8 cellular contexts compared by ENCODE assay signal in the genomic region with DNA sequence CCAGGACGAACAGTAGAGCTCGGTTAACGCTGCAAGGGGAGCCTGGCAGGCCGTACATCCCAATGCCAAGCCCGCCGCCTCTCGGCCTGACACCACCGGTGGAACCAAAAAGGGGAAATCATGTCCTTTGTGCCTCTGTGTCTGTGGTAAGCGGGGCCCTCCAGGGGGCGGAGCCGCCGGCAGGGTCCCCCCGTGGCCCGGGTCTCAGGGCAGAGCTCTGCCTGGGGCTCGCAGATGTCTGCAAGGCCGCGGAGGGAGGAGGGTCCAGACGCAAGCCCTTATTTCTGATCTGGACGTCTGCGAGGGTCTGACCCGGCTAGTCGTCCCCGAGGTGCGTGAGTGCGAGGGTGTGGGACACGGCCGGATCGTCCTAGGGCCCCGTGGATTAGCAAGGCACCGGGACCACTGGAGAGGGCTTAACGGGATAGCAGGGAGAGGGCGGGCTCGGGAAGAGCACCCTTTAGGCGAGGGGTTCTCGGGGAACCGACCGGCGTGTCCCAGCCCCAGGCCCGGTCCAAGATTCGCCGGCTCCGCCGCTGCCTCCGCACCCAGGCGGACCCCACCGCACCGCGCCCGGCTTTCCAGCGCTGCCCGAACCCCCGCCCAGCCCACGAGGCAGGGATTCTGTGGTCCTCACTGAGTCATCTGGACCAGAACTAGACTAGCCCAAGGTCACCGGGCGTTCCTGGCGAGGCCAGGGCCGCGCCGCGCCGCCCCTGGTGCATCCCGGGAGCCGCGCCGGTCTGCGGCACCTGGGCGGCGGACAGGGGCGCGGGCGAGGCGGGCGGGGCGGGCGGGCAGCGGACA. TPM values are rescaled to one million over a fixed set of nuclear protein-coding genes. Genes with fewer than 3 reads are reported as not detected.
DNase-seq lines count a peak whose midpoint lies in the region; ATAC-seq and TF ChIP-seq lines count a peak whose summit lies in the region.

No MANE protein-coding gene starts in this region.

- peak overlapping the region; percentile 82 for H3K4me2 ChIP-seq in SU-DHL-6 (ENCODE audit: low read depth, low read length, poor library complexity, severe bottlenecking)

- ATAC-seq in HG03159 (IDR thresholded peaks at IDR 0.05; ENCODE audit: unreplicated experiment) = peak; percentile 13
- peak; percentile 21 for ATAC-seq in left ventricle myocardium superior
- ATAC-seq in psoas muscle = peak; percentile 4 to 74 (median 38)

- no peaks in the 10 kb centered on the region for H3K27me3 ChIP-seq in SU-DHL-6 (ENCODE audit: low read length)
- H3K27me3 ChIP-seq in psoas muscle (ENCODE audit: insufficient read depth in 3 of 3, low read length in 2 of 3) = no peaks in the 10 kb centered on the region
- H3K27me3 ChIP-seq in uterus = no peaks in the 10 kb centered on the region

- H3K27ac ChIP-seq in SU-DHL-6 (ENCODE audit: low read depth, low read length) (peak overlapping the region; percentile 66), adipose tissue (ENCODE audit: low read depth, low read length) (peak overlapping the region; percentile 48), psoas muscle (peak overlapping the region; percentile 95), uterus (peak overlapping the region; percentile 82 to 95)

- intact Hi-C loops in left ventricle myocardium superior (cut with micrococcal nuclease) (no loop called here), psoas muscle (cut with DNase I) (loop anchor here (5.0 to 10.0 kb wide), 2 partner anchors 68 to 71 kb away; a partner anchor contains a TSS), uterus (cut with DNase I; ENCODE audit: low total_unique reads) (no loop called here)

- H3K36me3 ChIP-seq in SU-DHL-6 (ENCODE audit: low read length) = no peaks in the 10 kb centered on the region
- H3K36me3 ChIP-seq in psoas muscle (ENCODE audit: insufficient read depth in 1 of 2, low read depth in 1 of 2) = no peaks in the 10 kb centered on the region
- no peaks in the 10 kb centered on the region for H3K36me3 ChIP-seq in uterus

- peaks cover 11% of the 10 kb centered on the region; the same call in 1 of the 2 replicates for H4K20me1 ChIP-seq in SU-DHL-6 (ENCODE audit: low read depth, low read length)

- H3K4me1 ChIP-seq in psoas muscle (peaks cover 34% of the 10 kb centered on the region), uterus (no peaks in the 10 kb centered on the region)

- peak; percentile 12 for TF ChIP-seq CTCF in SU-DHL-6 (IDR thresholded peaks at IDR 0.05; ENCODE audit: insufficient read depth, low read length, poor library complexity, severe bottlenecking)
- no peak for TF ChIP-seq CTCF in psoas muscle (IDR thresholded peaks at IDR 0.05)
- TF ChIP-seq CTCF in uterus (IDR thresholded peaks at IDR 0.05) = peak in 1 of 4 experiments; percentile 13

- H3F3A ChIP-seq in SU-DHL-6 (ENCODE audit: insufficient read depth) = peaks cover 7% of the 10 kb centered on the region; the same call in 1 of the 2 replicates

- peaks cover 35% of the 10 kb centered on the region for H3K79me2 ChIP-seq in SU-DHL-6 (ENCODE audit: insufficient read depth, low read length)

- H2AFZ ChIP-seq in SU-DHL-6 (ENCODE audit: low read depth, low read length, severe bottlenecking) = peak overlapping the region; percentile 80

- peak overlapping the region; percentile 92 for H3K4me3 ChIP-seq in SU-DHL-6 (ENCODE audit: insufficient read depth, low read length, poor library complexity, severe bottlenecking)
- peak overlapping the region; percentile 95 for H3K4me3 ChIP-seq in psoas muscle
- peak overlapping the region; percentile 35 to 65 for H3K4me3 ChIP-seq in uterus

- no peak for TF ChIP-seq POLR2A in uterus (IDR thresholded peaks at IDR 0.05)

- H3K9ac ChIP-seq in SU-DHL-6 (ENCODE audit: low read length) = peak overlapping the region; percentile 87

- H3K9me3 ChIP-seq in SU-DHL-6 (ENCODE audit: insufficient read depth, low read length) (no peaks in the 10 kb centered on the region), psoas muscle (no peaks in the 10 kb centered on the region), uterus (no peaks in the 10 kb centered on the region)

- peak; percentile 47 to 74 (median 66) for DNase-seq in NCI-H1417 (lab: John Stamatoyannopoulos, UW)
- DNase-seq in NCI-H1417 treated with DMSO at 0.1 percent for 48 hours (lab: John Stamatoyannopoulos, UW) = no peak
- peak; percentile 67 for DNase-seq in left ventricle myocardium superior
- peak; percentile 50 to 66 for DNase-seq in psoas muscle
- no peak for DNase-seq in uterus

- 1 to 4% (median 2%) methylated on average over 61 to 76 of the region's 76 CpGs for WGBS in adipose tissue, 3 donors
- whole genome bisulfite sequencing in psoas muscle, 3 donors = 1 to 3% (median 2%) methylated on average over 48 to 76 of the region's 76 CpGs

- H3K9me2 ChIP-seq in SU-DHL-6 (replicated peaks; ENCODE audit: insufficient read depth, low read length) = no peaks in the 10 kb centered on the region

RNA-seq across cellular contexts. Expression of a gene that starts 0.9 kb away (rescaled TPM):
- polyA plus RNA-seq in adipose tissue (10 to 100 TPM in 1 of 3 donors, 1 to 10 TPM in 2; 5.5 to 10.7 (median 9.7) TPM), psoas muscle (10 to 100 TPM in 1 of 3 donors, 1 to 10 TPM in 2; 7.5 to 14.4 (median 9.3) TPM)
- total RNA-seq in left ventricle myocardium superior (16.0 TPM), psoas muscle (10 to 100 TPM; 14.6 to 20.0 (median 17.9) TPM), uterus (10 to 100 TPM; 17.1 to 51.2 (median 28.1) TPM)

Comparison
In these comparisons a context has a peak if more than half of its experiments do, and no peak if none do; other contexts are left out.
1. DNase-seq: peak in NCI-H1417 (3 of 3), left ventricle myocardium superior (single experiment) and psoas muscle (2 of 2); none in NCI-H1417 treated with DMSO at 0.1 percent for 48 hours (single experiment) and uterus (0 of 2).
2. intact Hi-C loops: an anchor here in psoas muscle (5.0 to 10.0 kb wide); none called in left ventricle myocardium superior and uterus.
3. Peak in every context shown above with its lines, with median percentiles within 50 percentile points of each other: ATAC-seq, H3K27ac ChIP-seq and H3K4me3 ChIP-seq.